8 cellular contexts compared by ENCODE assay signal in the genomic region with DNA sequence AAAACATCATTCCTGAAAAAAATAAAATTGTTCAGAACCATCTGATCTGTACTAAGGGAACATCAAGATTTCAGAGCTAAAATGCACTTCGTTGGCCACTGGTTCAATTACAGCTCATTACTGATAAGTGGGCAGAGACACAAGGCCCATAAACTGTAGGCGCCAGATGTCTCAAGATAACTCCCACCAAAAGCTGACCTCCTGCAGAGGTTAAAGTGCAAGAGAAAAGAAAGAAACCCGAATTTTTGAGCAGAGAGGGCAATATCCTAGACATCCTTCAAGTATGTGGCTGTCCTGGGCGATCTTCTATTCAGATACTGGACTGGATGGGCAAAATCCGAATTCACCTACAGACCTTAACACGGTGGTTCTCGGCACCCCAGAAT. TPM values are rescaled to one million over a fixed set of nuclear protein-coding genes. Genes with fewer than 3 reads are reported as not detected.
DNase-seq lines count a peak whose midpoint lies in the region; ATAC-seq and TF ChIP-seq lines count a peak whose summit lies in the region.

No MANE protein-coding gene starts in this region.

- peak overlapping the region; percentile 91 to 100 (median 96) for H3K27ac Mint-ChIP-seq in naive thymus-derived CD4-positive, alpha-beta T cell

- peak overlapping the region; percentile 80 to 100 (median 94) for H3K4me3 Mint-ChIP-seq in naive thymus-derived CD4-positive, alpha-beta T cell

- H3K4me3 ChIP-seq in colonic mucosa: peak overlapping the region; percentile 69
- peak overlapping the region; percentile 60 for H3K4me3 ChIP-seq in naive thymus-derived CD4-positive, alpha-beta T cell (ENCODE audit: low read length)

- intact Hi-C loops in colonic mucosa (cut with DNase I): no loop called here
- intact Hi-C loops in naive thymus-derived CD4-positive, alpha-beta T cell (cut with micrococcal nuclease): loop anchor here (1.0 to 10.0 kb wide), 9 partner anchors 294 to 1648 kb away; a partner anchor contains a TSS

- H3K36me3 ChIP-seq in colonic mucosa: no peaks in the 10 kb centered on the region
- H3K36me3 ChIP-seq in naive thymus-derived CD4-positive, alpha-beta T cell (ENCODE audit: control insufficient read depth in 2 of 3, insufficient read depth in 3 of 3, low read length in 3 of 3): peaks cover 0 to 3% (median 0%) of the 10 kb centered on the region in 3 experiments

- no peak for TF ChIP-seq CTCF in colonic mucosa (IDR thresholded peaks at IDR 0.05)
- no peak for TF ChIP-seq CTCF in GM13977 (IDR thresholded peaks at IDR 0.05; ENCODE audit: extremely low read depth, insufficient read depth, missing control alignments)

- peaks cover 0 to 2% (median 0%) of the 10 kb centered on the region in 11 donors for H3K9me3 Mint-ChIP-seq in naive thymus-derived CD4-positive, alpha-beta T cell

- peaks cover 9 to 51% (median 41%) of the 10 kb centered on the region in 7 donors for H3K4me1 Mint-ChIP-seq in naive thymus-derived CD4-positive, alpha-beta T cell

- H3K27ac ChIP-seq in colonic mucosa: peak overlapping the region; percentile 78
- H3K27ac ChIP-seq in naive thymus-derived CD4-positive, alpha-beta T cell (ENCODE audit: low read depth, low read length): peak overlapping the region; percentile 90

- no peaks in the 10 kb centered on the region for H3K4me1 ChIP-seq in colonic mucosa
- H3K4me1 ChIP-seq in naive thymus-derived CD4-positive, alpha-beta T cell (ENCODE audit: control insufficient read depth in 2 of 2, insufficient read depth in 2 of 2, low read length in 2 of 2): peaks cover 19 to 26% of the 10 kb centered on the region in 2 donors

- H3K9ac ChIP-seq in colonic mucosa (ENCODE audit: low read depth in 2 of 2, low read length in 2 of 2): peak overlapping the region; percentile 57 to 79

- no peaks in the 10 kb centered on the region for H3K27me3 ChIP-seq in colonic mucosa
- H3K27me3 ChIP-seq in naive thymus-derived CD4-positive, alpha-beta T cell (ENCODE audit: control insufficient read depth in 2 of 2, insufficient read depth in 2 of 2, low read length in 2 of 2): no peaks in the 10 kb centered on the region

- POLR2A ChIA-PET in naive thymus-derived CD4-positive, alpha-beta T cell (lab: Charles Lee): interaction anchor here (1.0 to 2.7 kb wide), 7 partner anchors 10 to 1078 kb away, joined by 3 to 27 read pairs (median 5); a partner anchor contains a TSS

- in situ Hi-C loops in GM13977 (cut with MboI; ENCODE audit: low pct_unique_long_range_greater_than_20kb, low sequenced_read_pairs, unreplicated experiment): loop anchor here (5.0 to 25.0 kb wide), 2 partner anchors 267 to 372 kb away; no protein-coding TSS in a partner anchor

- CTCF ChIA-PET in naive thymus-derived CD4-positive, alpha-beta T cell (lab: Charles Lee): interaction anchor here (0.6 to 1.6 kb wide), 2 partner anchors 335 to 522 kb away, joined by 4 to 7 read pairs; no protein-coding TSS in a partner anchor

- H3K36me3 Mint-ChIP-seq in naive thymus-derived CD4-positive, alpha-beta T cell: peaks cover 0 to 7% (median 0%) of the 10 kb centered on the region in 5 donors

- ATAC-seq in naive thymus-derived CD4-positive, alpha-beta T cell: no peak

- DNase-seq in DMS79 treated with DMSO at 0.1 percent for 48 hours (lab: John Stamatoyannopoulos, UW) (peak; percentile 6), NCI-H524 treated with DMSO at 0.1 percent for 48 hours (lab: John Stamatoyannopoulos, UW) (peak; percentile 44), colonic mucosa (no peak), SW 1271 (lab: John Stamatoyannopoulos, UW) (no peak), GM13977 (ENCODE audit: low spot score) (no peak)
- DNase-seq in naive thymus-derived CD4-positive, alpha-beta T cell: no peak
- DNase-seq in stimulated activated CD8-positive, alpha-beta memory T cell treated with anti-CD3 and anti-CD28 coated beads, Interleukin-4, amount 100 ng/mL, for 48 hours: no peak
- DNase-seq in stimulated activated CD4-positive, alpha-beta T cell treated with anti-CD3 and anti-CD28 coated beads, Interleukin-12 subunit alpha, Interleukin-12 subunit beta, amount 100 ng/mL, for 4 hours: no peak

- no peaks in the 10 kb centered on the region for H3K27me3 Mint-ChIP-seq in naive thymus-derived CD4-positive, alpha-beta T cell

- H3K9me3 ChIP-seq in colonic mucosa: no peaks in the 10 kb centered on the region
- H3K9me3 ChIP-seq in naive thymus-derived CD4-positive, alpha-beta T cell (ENCODE audit: control insufficient read depth in 2 of 3, low read length in 3 of 3): no peaks in the 10 kb centered on the region

RNA-seq across cellular contexts. Expression of a gene that starts 0.7 kb away (rescaled TPM):
- 10 to 100 TPM; 16.4 to 20.9 TPM for total RNA-seq in colonic mucosa
- 10 to 100 TPM in 4 of 5 experiments, 1 to 10 TPM in 1; 9.7 to 20.4 (median 11.7) TPM for total RNA-seq in naive thymus-derived CD4-positive, alpha-beta T cell
- polyA plus RNA-seq in naive thymus-derived CD4-positive, alpha-beta T cell: 10 to 100 TPM; 32.7 to 35.8 TPM

Comparison
In these comparisons a context has a peak if more than half of its experiments do, and no peak if none do; other contexts are left out.
1. DNase-seq: peak in DMS79 treated with DMSO at 0.1 percent for 48 hours (single experiment) and NCI-H524 treated with DMSO at 0.1 percent for 48 hours (single experiment); none in colonic mucosa (single experiment), naive thymus-derived CD4-positive, alpha-beta T cell (0 of 9), SW 1271 (0 of 2), stimulated activated CD8-positive, alpha-beta memory T cell treated with anti-CD3 and anti-CD28 coated beads, Interleukin-4, amount 100 ng/mL, for 48 hours (single experiment), GM13977 (single experiment) and stimulated activated CD4-positive, alpha-beta T cell treated with anti-CD3 and anti-CD28 coated beads, Interleukin-12 subunit alpha, Interleukin-12 subunit beta, amount 100 ng/mL, for 4 hours (single experiment).